Comparison of ENCODE assay signal across 8 cellular contexts in genomic region chr20:59752101-59752586, GRCh38.
DNase-seq lines count a peak whose midpoint lies in the region; ATAC-seq, FAIRE-seq and TF ChIP-seq lines count a peak whose summit lies in the region.

No MANE protein-coding gene starts in this region.

- H3K4me2 ChIP-seq in BLaER1, result peak overlapping the region; percentile 89
- no peak overlapping the region for H3K4me2 ChIP-seq in endothelial cell of umbilical vein (ENCODE audit: insufficient read depth, low read length)
- H3K4me2 ChIP-seq in PC-3 (ENCODE audit: low read length), result no peak overlapping the region

- DNase-seq in endothelial cell of umbilical vein (ENCODE audit: low read depth, low spot score), result no peak
- no peak for DNase-seq in glomerular visceral epithelial cell (ENCODE audit: extremely low spot score)
- no peak for DNase-seq in effector memory CD4-positive, alpha-beta T cell
- no peak for DNase-seq in PC-3
- no peak for DNase-seq in UCSD-AML1 (lab: John Stamatoyannopoulos, UW; ENCODE audit: unreplicated experiment)

- no TSS peak for BruUV-seq in endothelial cell of umbilical vein (replicated peaks; lab: Mats Ljungman, UMichigan)
- no TSS peak for BruUV-seq in PC-3 (replicated peaks; lab: Mats Ljungman, UMichigan)

- no peak for TF ChIP-seq POLR2A in endothelial cell of umbilical vein (IDR thresholded peaks at IDR 0.05; ENCODE audit: low read depth, low read length)

- H3K27ac ChIP-seq in BLaER1, result peak overlapping the region; percentile 42; the same call in 1 of the 2 replicates
- no peak overlapping the region for H3K27ac ChIP-seq in endothelial cell of umbilical vein (ENCODE audit: insufficient read depth, low read depth, low read length)
- H3K27ac ChIP-seq in effector memory CD4-positive, alpha-beta T cell (ENCODE audit: insufficient read depth, low read length, poor library complexity, severe bottlenecking), result no peak overlapping the region
- H3K27ac ChIP-seq in PC-3 (ENCODE audit: low read length), result no peak overlapping the region

- POLR2A ChIA-PET in endothelial cell of umbilical vein (lab: Charles Lee) (no interaction called here), PC-3 (lab: Charles Lee; ENCODE audit: unreplicated experiment) (interaction anchor here (0.6 kb wide), 1 partner anchor 163 kb away, joined by 3 read pairs; no protein-coding TSS in a partner anchor)

- no peak for FAIRE-seq in endothelial cell of umbilical vein (lab: Jason Lieb, UNC)

- H2AFZ ChIP-seq in endothelial cell of umbilical vein (ENCODE audit: low read depth, low read length), result no peak overlapping the region
- no peak overlapping the region for H2AFZ ChIP-seq in PC-3 (ENCODE audit: low read length)

- peak overlapping the region; percentile 54 for H3K4me3 ChIP-seq in BLaER1
- H3K4me3 ChIP-seq in endothelial cell of umbilical vein (replicated peaks in 1 of 3; ENCODE audit: insufficient read depth in 1 of 3, low read depth in 1 of 3, low read length in 3 of 3), result no peak overlapping the region
- no peak overlapping the region for H3K4me3 ChIP-seq in effector memory CD4-positive, alpha-beta T cell (ENCODE audit: insufficient read depth, low read depth, low read length, poor library complexity, severe bottlenecking)
- H3K4me3 ChIP-seq in PC-3 (ENCODE audit: low read length), result no peak overlapping the region

- no peaks in the 10 kb centered on the region for H3K9me1 ChIP-seq in endothelial cell of umbilical vein (replicated peaks; ENCODE audit: control insufficient read depth, extremely low read depth, insufficient read depth, low read length)

- H3K9me2 ChIP-seq in PC-3 (replicated peaks; ENCODE audit: low read length), result no peaks in the 10 kb centered on the region

- peaks cover 91% of the 10 kb centered on the region for H3K36me3 ChIP-seq in BLaER1
- H3K36me3 ChIP-seq in endothelial cell of umbilical vein (ENCODE audit: control insufficient read depth in 2 of 2, extremely low read depth in 1 of 2, insufficient read depth in 2 of 2, low read length in 2 of 2), result no peaks in the 10 kb centered on the region
- no peaks in the 10 kb centered on the region for H3K36me3 ChIP-seq in effector memory CD4-positive, alpha-beta T cell (ENCODE audit: control insufficient read depth, insufficient read depth, low read length)
- H3K36me3 ChIP-seq in PC-3 (ENCODE audit: low read depth, low read length), result no peaks in the 10 kb centered on the region

- H3K79me2 ChIP-seq in endothelial cell of umbilical vein (ENCODE audit: control insufficient read depth, insufficient read depth, low read length), result no peaks in the 10 kb centered on the region
- H3K79me2 ChIP-seq in PC-3 (ENCODE audit: low read length), result no peaks in the 10 kb centered on the region

- no peaks in the 10 kb centered on the region for H3F3A ChIP-seq in PC-3 (ENCODE audit: low read length, unreplicated experiment)

- intact Hi-C loops in endothelial cell of umbilical vein (cut with micrococcal nuclease) (no loop called here), PC-3 (cut with micrococcal nuclease) (no loop called here)

- H3K9ac ChIP-seq in BLaER1, result no peak overlapping the region
- H3K9ac ChIP-seq in endothelial cell of umbilical vein (replicated peaks; ENCODE audit: extremely low read depth, insufficient read depth, low read length), result no peak overlapping the region
- no peak overlapping the region for H3K9ac ChIP-seq in PC-3 (ENCODE audit: low read length)

- TF ChIP-seq CTCF in endothelial cell of umbilical vein (IDR thresholded peaks at IDR 0.05; ENCODE audit: extremely low read depth in 1 of 2, insufficient read depth in 1 of 2, low read depth in 1 of 2, low read length in 2 of 2) (no peak), PC-3 (conservative IDR thresholded peaks at IDR 0.05; ENCODE audit: low read depth, low read length) (no peak)

- H3K9me3 ChIP-seq in BLaER1 (no peaks in the 10 kb centered on the region), endothelial cell of umbilical vein (replicated peaks; ENCODE audit: control insufficient read depth, insufficient read depth, low read length) (no peaks in the 10 kb centered on the region), PC-3 (ENCODE audit: low read length) (no peaks in the 10 kb centered on the region)
- no peaks in the 10 kb centered on the region for H3K9me3 ChIP-seq in effector memory CD4-positive, alpha-beta T cell (ENCODE audit: control insufficient read depth, low read length)

- H4K20me1 ChIP-seq in BLaER1 (peaks cover 100% of the 10 kb centered on the region), endothelial cell of umbilical vein (replicated peaks; ENCODE audit: control insufficient read depth, extremely low read depth, insufficient read depth, low read length) (no peaks in the 10 kb centered on the region), PC-3 (ENCODE audit: low read length) (no peaks in the 10 kb centered on the region)

- H3K4me1 ChIP-seq in BLaER1 (peaks cover 100% of the 10 kb centered on the region), endothelial cell of umbilical vein (ENCODE audit: control insufficient read depth, extremely low read depth, insufficient read depth, low read length) (no peaks in the 10 kb centered on the region), PC-3 (ENCODE audit: insufficient read depth, low read length) (no peaks in the 10 kb centered on the region)
- no peaks in the 10 kb centered on the region for H3K4me1 ChIP-seq in effector memory CD4-positive, alpha-beta T cell (ENCODE audit: control insufficient read depth, insufficient read depth, low read length, poor library complexity, severe bottlenecking)

- dilution Hi-C loops in endothelial cell of umbilical vein (cut with MboI; ENCODE audit: extremely low pct_ligation_motif_present, low sequenced_read_pairs), result no loop called here

- ATAC-seq in GM19468 (IDR thresholded peaks at IDR 0.05; ENCODE audit: extremely low read depth, unreplicated experiment) (peak; percentile 49), HG03378 (IDR thresholded peaks at IDR 0.05; ENCODE audit: unreplicated experiment) (peak; percentile 88), PC-3 (no peak)

- CTCF ChIA-PET in endothelial cell of umbilical vein (lab: Charles Lee), result no interaction called here
- CTCF ChIA-PET in PC-3 (lab: Charles Lee), result no interaction called here

- no peaks in the 10 kb centered on the region for H3K27me3 ChIP-seq in BLaER1
- H3K27me3 ChIP-seq in endothelial cell of umbilical vein (ENCODE audit: control insufficient read depth in 2 of 2, insufficient read depth in 2 of 2, low read length in 2 of 2), result no peaks in the 10 kb centered on the region
- H3K27me3 ChIP-seq in effector memory CD4-positive, alpha-beta T cell (replicated peaks; ENCODE audit: control insufficient read depth, insufficient read depth, low read length, poor library complexity, severe bottlenecking), result no peaks in the 10 kb centered on the region
- H3K27me3 ChIP-seq in PC-3 (ENCODE audit: low read length), result peaks cover 94% of the 10 kb centered on the region

TF ChIP-seq in endothelial cell of umbilical vein, 7 proteins besides CTCF, POLR2A, EP300 and RAD21:
- TF ChIP-seq EZH2 (IDR thresholded peaks at IDR 0.05; ENCODE audit: borderline replicate concordance, low read depth, low read length, severe bottlenecking), result no peak
- TF ChIP-seq GATA2 (IDR thresholded peaks at IDR 0.05; ENCODE audit: insufficient read depth, insufficient read length, low read depth, low read length), result no peak
- TF ChIP-seq JUN (IDR thresholded peaks at IDR 0.05; ENCODE audit: borderline replicate concordance, insufficient read depth, insufficient read length, low read depth), result no peak
- no peak for TF ChIP-seq MYC (IDR thresholded peaks at IDR 0.05; ENCODE audit: low read depth, low read length)
- TF ChIP-seq POLR2AphosphoS5 (IDR thresholded peaks at IDR 0.05; ENCODE audit: insufficient read depth, low read depth, low read length), result no peak
- TF ChIP-seq, protein P1, sequence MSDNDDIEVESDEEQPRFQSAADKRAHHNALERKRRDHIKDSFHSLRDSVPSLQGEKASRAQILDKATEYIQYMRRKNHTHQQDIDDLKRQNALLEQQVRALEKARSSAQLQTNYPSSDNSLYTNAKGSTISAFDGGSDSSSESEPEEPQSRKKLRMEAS (IDR thresholded peaks at IDR 0.05; ENCODE audit: insufficient read depth, insufficient read length), result peak; percentile 26
